In the genomic region with DNA sequence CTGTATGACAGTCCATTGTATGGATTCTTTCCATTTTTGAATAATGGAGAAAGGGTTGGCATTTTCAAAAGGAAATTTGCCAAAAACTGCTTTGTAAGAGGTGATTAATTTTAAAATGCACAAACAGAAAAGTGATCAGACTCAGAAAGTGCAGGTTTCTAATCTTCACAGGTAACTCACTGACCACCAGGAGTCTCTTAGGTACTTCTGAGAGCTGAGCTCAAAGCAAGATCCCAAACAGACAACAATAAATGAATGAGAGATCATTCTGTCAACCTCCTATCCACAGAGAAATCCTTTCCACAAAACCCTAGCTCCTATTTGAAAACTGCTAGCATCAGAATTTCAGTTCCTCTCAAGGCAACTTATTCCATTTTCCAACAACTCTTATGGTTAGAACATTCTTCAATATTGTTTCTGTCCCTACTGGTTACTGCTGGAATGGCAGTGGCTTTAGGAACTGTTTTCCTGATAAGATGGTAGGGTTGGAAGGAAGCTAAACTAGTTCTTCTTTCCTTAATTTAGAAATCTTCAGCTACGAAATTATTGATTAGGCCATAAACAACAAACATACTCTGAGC, we compare ENCODE assay signal across 9 cellular contexts. TPM values are rescaled to one million over a fixed set of nuclear protein-coding genes. Genes with fewer than 3 reads are reported as not detected.
DNase-seq lines count a peak whose midpoint lies in the region; ATAC-seq and TF ChIP-seq lines count a peak whose summit lies in the region.
"Had no signal": no experiment of that assay in that cellular context is flagged by ENCODE, and none has a peak within 500 bp of the region (broad histone marks: within the 10 kb centered on the region; RNA-seq: fewer than 3 reads in every experiment).

No MANE protein-coding gene starts in this region.

- peak; percentile 27 to 71 (median 52) for TF ChIP-seq CTCF in Peyer's patch (IDR thresholded peaks at IDR 0.05)
- TF ChIP-seq CTCF in endothelial cell (IDR thresholded peaks at IDR 0.05; ENCODE audit: unreplicated experiment): peak; percentile 78
- peak in 9 of 11 experiments; percentile 23 to 58 (median 50) for TF ChIP-seq CTCF in spleen (IDR thresholded peaks at IDR 0.05 in 8 of 11, conservative IDR thresholded peaks at IDR 0.05 in 3 of 11)

- no peak overlapping the region for H3K4me3 ChIP-seq in Peyer's patch
- no peak overlapping the region for H3K4me3 ChIP-seq in spleen

- 0 to 52% (median 45%) methylated on average over 1 of the region's 1 CpG for WGBS in spleen, 5 donors

- H3K4me1 Mint-ChIP-seq in endothelial cell (ENCODE audit: unreplicated experiment): peaks cover 14% of the 10 kb centered on the region

- H3K27ac Mint-ChIP-seq in endothelial cell (ENCODE audit: unreplicated experiment): no peak overlapping the region

- H3K27ac ChIP-seq in Peyer's patch (no peak overlapping the region), spleen (no peak overlapping the region)

- no peak overlapping the region for H3K4me3 Mint-ChIP-seq in endothelial cell (ENCODE audit: unreplicated experiment)

- no peaks in the 10 kb centered on the region for H3K36me3 Mint-ChIP-seq in endothelial cell (ENCODE audit: low read depth, unreplicated experiment)

- H3K4me1 ChIP-seq in Peyer's patch: peaks cover 0 to 5% (median 4%) of the 10 kb centered on the region in 4 donors
- H3K4me1 ChIP-seq in spleen: peaks cover 0 to 28% (median 22%) of the 10 kb centered on the region in 6 donors

- TF ChIP-seq POLR2A in Peyer's patch (IDR thresholded peaks at IDR 0.05) (no peak), spleen (IDR thresholded peaks at IDR 0.05) (no peak)

- no peaks in the 10 kb centered on the region for H3K9me3 Mint-ChIP-seq in endothelial cell (ENCODE audit: unreplicated experiment)

- ATAC-seq in GM18870 (IDR thresholded peaks at IDR 0.05; ENCODE audit: unreplicated experiment): no peak

- peaks cover 18% of the 10 kb centered on the region for H3K27me3 Mint-ChIP-seq in endothelial cell (ENCODE audit: unreplicated experiment)

- DNase-seq in SIG-M5 treated with dmso at 0.1 percent for 504 hours (lab: John Stamatoyannopoulos, UW; ENCODE audit: unreplicated experiment): peak; percentile 57
- DNase-seq in SIG-M5 (lab: John Stamatoyannopoulos, UW): no peak
- no peak for DNase-seq in Peyer's patch
- DNase-seq in endothelial cell (ENCODE audit: low spot score): no peak
- DNase-seq in spleen: no peak
- no peak for DNase-seq in cerebellar nuclear complex (lab: John Stamatoyannopoulos, UW)
- no peak for DNase-seq in stimulated activated naive CD4-positive, alpha-beta T cell treated with Interleukin-2 at 50 U/mL for 16 hours (lab: John Stamatoyannopoulos, UW)

- H3K27me3 ChIP-seq in Peyer's patch (no peaks in the 10 kb centered on the region), spleen (replicated peaks in 1 of 7) (no peaks in the 10 kb centered on the region)

- H3K36me3 ChIP-seq in Peyer's patch: no peaks in the 10 kb centered on the region
- no peaks in the 10 kb centered on the region for H3K36me3 ChIP-seq in spleen

- H3K9me3 ChIP-seq in Peyer's patch: no peaks in the 10 kb centered on the region
- H3K9me3 ChIP-seq in spleen: peaks cover 0 to 15% (median 8%) of the 10 kb centered on the region in 8 donors

- intact Hi-C loops in spleen (cut with DNase I; ENCODE audit: low total_unique reads): no loop called here

RNA-seq across cellular contexts. Expression of a gene that starts 20.6 kb away (rescaled TPM):
- 10 to 100 TPM; 15.7 to 96.9 (median 49.7) TPM for total RNA-seq in Peyer's patch
- total RNA-seq in endothelial cell (ENCODE audit: unreplicated experiment): 6.0 TPM
- total RNA-seq in spleen: 10 to 100 TPM in 2 of 7 donors, 1 to 10 TPM in 5; 2.4 to 12.3 (median 8.3) TPM
- 1 to 10 TPM; 7.5 to 8.6 (median 7.8) TPM for polyA plus RNA-seq in spleen
- total RNA-seq: myocyte had no signal

RNA-seq across cellular contexts. Expression of a gene that starts 49.1 kb away (rescaled TPM):
- total RNA-seq in Peyer's patch (10 to 100 TPM in 2 of 4 donors, 1 to 10 TPM in 2; 8.2 to 25.0 (median 14.5) TPM), endothelial cell (ENCODE audit: unreplicated experiment) (1.5 TPM), spleen (1 to 10 TPM; 1.8 to 6.3 (median 3.2) TPM)
- polyA plus RNA-seq in spleen: 1 to 10 TPM; 1.3 to 5.2 (median 3.5) TPM
